ENCODE assay signal across 8 cellular contexts in genomic region chr7:65879292-65880153, GRCh38. TPM values are rescaled to one million over a fixed set of nuclear protein-coding genes. Genes with fewer than 3 reads are reported as not detected.
A peak's percentile ranks its signal among the peaks of the same experiment; 100 is the strongest.
DNase-seq lines count a peak whose midpoint lies in the region; ATAC-seq and TF ChIP-seq lines count a peak whose summit lies in the region.
"Not testable (repeated sequence)": the region's sequence is repeated elsewhere in the genome, so short reads cannot be mapped to it uniquely, and the experiment has no call there.

No MANE protein-coding gene starts in this region.

- not testable (repeated sequence) for DNase-seq in T-helper 2 cell treated with Interferon-gamma antibody and Interleukin-4, amounts not matched to agents 5 μg/mL and 100 μg/mL, for 36 hours (ENCODE audit: low spot score); central memory CD8-positive, alpha-beta T cell (ENCODE audit: low spot score in 2 of 2); memory B cell (ENCODE audit: low spot score in 2 of 2); transverse colon

- TF ChIP-seq EP300 in transverse colon (IDR thresholded peaks at IDR 0.05; ENCODE audit: low read depth), result not testable (repeated sequence)

- peak overlapping the region; percentile 22 for H3K27ac Mint-ChIP-seq in T-helper 2 cell treated with Interferon-gamma antibody and Interleukin-4, amounts not matched to agents 5 μg/mL and 100 μg/mL, for 36 hours
- peak overlapping the region; percentile 80 for H3K27ac Mint-ChIP-seq in central memory CD8-positive, alpha-beta T cell (ENCODE audit: low read depth)
- peak overlapping the region; percentile 49 for H3K27ac Mint-ChIP-seq in memory B cell

- not testable (repeated sequence) for TF ChIP-seq POLR2A in transverse colon (IDR thresholded peaks at IDR 0.05)

- H3K9me3 Mint-ChIP-seq in T-helper 2 cell treated with Interferon-gamma antibody and Interleukin-4, amounts not matched to agents 5 μg/mL and 100 μg/mL, for 36 hours; central memory CD8-positive, alpha-beta T cell; memory B cell: not testable (repeated sequence)

- not testable (repeated sequence) for H3K4me3 Mint-ChIP-seq in T-helper 2 cell treated with Interferon-gamma antibody and Interleukin-4, amounts not matched to agents 5 μg/mL and 100 μg/mL, for 36 hours; central memory CD8-positive, alpha-beta T cell; memory B cell

- not testable (repeated sequence) for H3K4me3 ChIP-seq in BLaER1 treated with 17β-estradiol and CSF1 and Interleukin-3, amounts not matched to agents 10 nM and 100 nM; transverse colon

- not testable (repeated sequence) for H3K27me3 Mint-ChIP-seq in T-helper 2 cell treated with Interferon-gamma antibody and Interleukin-4, amounts not matched to agents 5 μg/mL and 100 μg/mL, for 36 hours (ENCODE audit: low read depth); central memory CD8-positive, alpha-beta T cell; memory B cell

- H3K27ac ChIP-seq in BLaER1 treated with 17β-estradiol and CSF1 and Interleukin-3, amounts not matched to agents 10 nM and 100 nM, result not testable (repeated sequence)
- peak overlapping the region in 3 of 4 donors; percentile 5 to 57 (median 28) for H3K27ac ChIP-seq in transverse colon

- peaks cover 11 to 37% (median 21%) of the 10 kb centered on the region in 10 experiments; a peak in 19 of 20 replicates for H3K4me1 ChIP-seq in BLaER1 treated with 17β-estradiol and CSF1 and Interleukin-3, amounts not matched to agents 10 nM and 100 nM
- not testable (repeated sequence) for H3K4me1 ChIP-seq in transverse colon

- ATAC-seq in GM18907 (IDR thresholded peaks at IDR 0.05; ENCODE audit: unreplicated experiment), result peak; percentile 51
- ATAC-seq in GM21723 (IDR thresholded peaks at IDR 0.05; ENCODE audit: unreplicated experiment), result peak; percentile 42
- ATAC-seq in HG03159 (IDR thresholded peaks at IDR 0.05; ENCODE audit: unreplicated experiment), result peak; percentile 50
- ATAC-seq in central memory CD8-positive, alpha-beta T cell (replicated peaks; ENCODE audit: extremely low read depth, poor library complexity, severe bottlenecking), result not testable (repeated sequence)
- peak; percentile 46 for ATAC-seq in memory B cell (ENCODE audit: low read depth)

- not testable (repeated sequence) for H3K4me1 Mint-ChIP-seq in T-helper 2 cell treated with Interferon-gamma antibody and Interleukin-4, amounts not matched to agents 5 μg/mL and 100 μg/mL, for 36 hours (ENCODE audit: low read depth)
- H3K4me1 Mint-ChIP-seq in central memory CD8-positive, alpha-beta T cell, result peaks cover 13% of the 10 kb centered on the region
- H3K4me1 Mint-ChIP-seq in memory B cell, result peaks cover 13% of the 10 kb centered on the region

- H4K20me1 ChIP-seq in BLaER1 treated with 17β-estradiol and CSF1 and Interleukin-3, amounts not matched to agents 10 nM and 100 nM, result peaks cover 0 to 68% (median 22%) of the 10 kb centered on the region in 11 experiments; a peak in 11 of 22 replicates

- in situ Hi-C loops in transverse colon (cut with MboI; ENCODE audit: low pct_ligation_motif_present in 1 of 4, low pct_unique_long_range_greater_than_20kb in 1 of 4, low sequenced_read_pairs in 3 of 4), result not testable (repeated sequence)

- not testable (repeated sequence) for H3K9ac ChIP-seq in BLaER1 treated with 17β-estradiol and CSF1 and Interleukin-3, amounts not matched to agents 10 nM and 100 nM

- WGBS in transverse colon (ENCODE audit: low coverage in 1 of 2), 2 donors, result 63 to 70% methylated on average over 3 to 5 of the region's 5 CpGs

- not testable (repeated sequence) for TF ChIP-seq CTCF in transverse colon (IDR thresholded peaks at IDR 0.05)

- H3K9me3 ChIP-seq in BLaER1 treated with 17β-estradiol and CSF1 and Interleukin-3, amounts not matched to agents 10 nM and 100 nM (replicated peaks in 1 of 11), result peaks cover 4 to 26% (median 23%) of the 10 kb centered on the region in 11 experiments
- H3K9me3 ChIP-seq in transverse colon, result not testable (repeated sequence)

- intact Hi-C loops in transverse colon (cut with DNase I; ENCODE audit: low total_unique reads), result not testable (repeated sequence)

- not testable (repeated sequence) for H3K27me3 ChIP-seq in BLaER1 treated with 17β-estradiol and CSF1 and Interleukin-3, amounts not matched to agents 10 nM and 100 nM; transverse colon

- H3K36me3 ChIP-seq in BLaER1 treated with 17β-estradiol and CSF1 and Interleukin-3, amounts not matched to agents 10 nM and 100 nM, result peaks cover 4 to 42% (median 29%) of the 10 kb centered on the region in 11 experiments; a peak in 19 of 22 replicates
- H3K36me3 ChIP-seq in transverse colon, result not testable (repeated sequence)

- peaks cover 17% of the 10 kb centered on the region for H3K36me3 Mint-ChIP-seq in T-helper 2 cell treated with Interferon-gamma antibody and Interleukin-4, amounts not matched to agents 5 μg/mL and 100 μg/mL, for 36 hours (ENCODE audit: low read depth)
- not testable (repeated sequence) for H3K36me3 Mint-ChIP-seq in central memory CD8-positive, alpha-beta T cell (ENCODE audit: insufficient read depth); memory B cell

- H3K4me2 ChIP-seq in BLaER1 treated with 17β-estradiol and CSF1 and Interleukin-3, amounts not matched to agents 10 nM and 100 nM, result peak overlapping the region in 9 of 11 experiments; percentile 9 to 50 (median 39); a peak in 16 of 22 replicates

RNA-seq across cellular contexts. Expression of gene VKORC1L1, which starts 6.6 kb away (rescaled TPM):
- total RNA-seq in transverse colon, result 10 to 100 TPM; 16.0 to 25.8 (median 22.2) TPM

Comparison
In these comparisons a context has a peak if more than half of its experiments do, and no peak if none do; other contexts are left out.
1. H3K27ac Mint-ChIP-seq: peak in every context shown above with its lines; median percentile 80 in central memory CD8-positive, alpha-beta T cell; 49 in memory B cell; 22 in T-helper 2 cell treated with Interferon-gamma antibody and Interleukin-4, amounts not matched to agents 5 μg/mL and 100 μg/mL, for 36 hours.